In genomic region chr2:68252407-68253210, GRCh38 we compare ENCODE assay signal across 8 cellular contexts. TPM values are rescaled to one million over a fixed set of nuclear protein-coding genes. Genes with fewer than 3 reads are reported as not detected.
DNase-seq lines count a peak whose midpoint lies in the region; ATAC-seq and TF ChIP-seq lines count a peak whose summit lies in the region.

A gene with protein sequence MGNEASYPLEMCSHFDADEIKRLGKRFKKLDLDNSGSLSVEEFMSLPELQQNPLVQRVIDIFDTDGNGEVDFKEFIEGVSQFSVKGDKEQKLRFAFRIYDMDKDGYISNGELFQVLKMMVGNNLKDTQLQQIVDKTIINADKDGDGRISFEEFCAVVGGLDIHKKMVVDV (minus strand): TSS chr2:68252532. CDS start chr2:68252127, 405 bp downstream.

- peak; percentile 94 for DNase-seq in GM13977 (ENCODE audit: low spot score)
- DNase-seq in NCI-H1694 (lab: John Stamatoyannopoulos, UW): peak; percentile 75
- DNase-seq in amniotic stem cell (lab: John Stamatoyannopoulos, UW): peak; percentile 94
- DNase-seq in left cardiac atrium: peak; percentile 96
- DNase-seq in posterior vena cava (ENCODE audit: low spot score): peak; percentile 99
- peak; percentile 95 to 99 for DNase-seq in upper lobe of left lung

- TF ChIP-seq CTCF in GM13977 (IDR thresholded peaks at IDR 0.05; ENCODE audit: extremely low read depth, insufficient read depth, missing control alignments) (no peak), upper lobe of left lung (IDR thresholded peaks at IDR 0.05) (peak in 1 of 6 experiments; percentile 11)

- H3K27me3 Mint-ChIP-seq in T-helper 1 cell treated with Interleukin-12 subunit alpha and Interleukin-12 subunit beta and Interleukin-4 antibody, amounts not matched to agents 30 μg/mL and 1 μg/mL, for 36 hours (ENCODE audit: low read depth): peaks cover 5% of the 10 kb centered on the region

- ATAC-seq in HG02870 (IDR thresholded peaks at IDR 0.05; ENCODE audit: unreplicated experiment): peak; percentile 81
- peak; percentile 97 for ATAC-seq in left cardiac atrium
- peak; percentile 98 for ATAC-seq in upper lobe of left lung (ENCODE audit: low FRiP score in 2 of 2)

- peak within 1 kb of the TSS; percentile 96 for H3K4me3 Mint-ChIP-seq in T-helper 1 cell treated with Interleukin-12 subunit alpha and Interleukin-12 subunit beta and Interleukin-4 antibody, amounts not matched to agents 30 μg/mL and 1 μg/mL, for 36 hours

- TF ChIP-seq POLR2A in upper lobe of left lung (IDR thresholded peaks at IDR 0.05): peak in 3 of 4 donors; percentile 74 to 96 (median 86)

- H3K4me1 ChIP-seq in upper lobe of left lung: peaks cover 35 to 55% (median 41%) of the 10 kb centered on the region in 4 donors

- intact Hi-C loops in left cardiac atrium (cut with DNase I) (loop anchor here in 1 of 2 donors (5.0 kb wide), 1 partner anchor 55 kb away; no protein-coding TSS in a partner anchor), posterior vena cava (cut with DNase I) (loop anchor here in 1 of 2 donors (10.0 kb wide), 1 partner anchor 62 kb away; the partner anchor contains the start of gene CNRIP1)

- H3K27ac ChIP-seq in upper lobe of left lung: peak within 1 kb of the TSS; percentile 95 to 99 (median 97)

- no peaks in the 10 kb centered on the region for H3K9me3 ChIP-seq in upper lobe of left lung

- no peaks in the 10 kb centered on the region for H3K9me3 Mint-ChIP-seq in T-helper 1 cell treated with Interleukin-12 subunit alpha and Interleukin-12 subunit beta and Interleukin-4 antibody, amounts not matched to agents 30 μg/mL and 1 μg/mL, for 36 hours

- H3K27me3 ChIP-seq in upper lobe of left lung: no peaks in the 10 kb centered on the region

- in situ Hi-C loops in GM13977 (cut with MboI; ENCODE audit: low pct_unique_long_range_greater_than_20kb, low sequenced_read_pairs, unreplicated experiment): no loop called here

- peak in 2 of 4 donors; percentile 56 to 76 for TF ChIP-seq EP300 in upper lobe of left lung (IDR thresholded peaks at IDR 0.05)

- peaks cover 39% of the 10 kb centered on the region for H3K4me1 Mint-ChIP-seq in T-helper 1 cell treated with Interleukin-12 subunit alpha and Interleukin-12 subunit beta and Interleukin-4 antibody, amounts not matched to agents 30 μg/mL and 1 μg/mL, for 36 hours (ENCODE audit: low read depth)

- no peaks in the 10 kb centered on the region for H3K36me3 ChIP-seq in upper lobe of left lung

- H3K36me3 Mint-ChIP-seq in T-helper 1 cell treated with Interleukin-12 subunit alpha and Interleukin-12 subunit beta and Interleukin-4 antibody, amounts not matched to agents 30 μg/mL and 1 μg/mL, for 36 hours (ENCODE audit: low read depth): peaks cover 18% of the 10 kb centered on the region

- peak within 1 kb of the TSS; percentile 59 to 91 (median 78) for H3K4me3 ChIP-seq in upper lobe of left lung

- 0 to 1% methylated on average over 49 to 51 of the region's 77 CpGs for WGBS in upper lobe of left lung, 2 donors

- peak within 1 kb of the TSS; percentile 97 for H3K27ac Mint-ChIP-seq in T-helper 1 cell treated with Interleukin-12 subunit alpha and Interleukin-12 subunit beta and Interleukin-4 antibody, amounts not matched to agents 30 μg/mL and 1 μg/mL, for 36 hours

RNA-seq across cellular contexts. Expression of the gene that starts here (rescaled TPM):
- total RNA-seq in left cardiac atrium (10 to 100 TPM; 37.8 to 39.3 TPM), posterior vena cava (10 to 100 TPM; 46.3 to 47.2 TPM), upper lobe of left lung (10 to 100 TPM; 14.7 to 56.6 (median 45.4) TPM)

Comparison
In these comparisons a context has a peak if more than half of its experiments do, and no peak if none do; other contexts are left out.
1. Peak in every context shown above with its lines: DNase-seq, ATAC-seq, H3K4me3 ChIP-seq and H3K27ac ChIP-seq.